Comparison of ENCODE assay signal across 18 cellular contexts in the genomic region with DNA sequence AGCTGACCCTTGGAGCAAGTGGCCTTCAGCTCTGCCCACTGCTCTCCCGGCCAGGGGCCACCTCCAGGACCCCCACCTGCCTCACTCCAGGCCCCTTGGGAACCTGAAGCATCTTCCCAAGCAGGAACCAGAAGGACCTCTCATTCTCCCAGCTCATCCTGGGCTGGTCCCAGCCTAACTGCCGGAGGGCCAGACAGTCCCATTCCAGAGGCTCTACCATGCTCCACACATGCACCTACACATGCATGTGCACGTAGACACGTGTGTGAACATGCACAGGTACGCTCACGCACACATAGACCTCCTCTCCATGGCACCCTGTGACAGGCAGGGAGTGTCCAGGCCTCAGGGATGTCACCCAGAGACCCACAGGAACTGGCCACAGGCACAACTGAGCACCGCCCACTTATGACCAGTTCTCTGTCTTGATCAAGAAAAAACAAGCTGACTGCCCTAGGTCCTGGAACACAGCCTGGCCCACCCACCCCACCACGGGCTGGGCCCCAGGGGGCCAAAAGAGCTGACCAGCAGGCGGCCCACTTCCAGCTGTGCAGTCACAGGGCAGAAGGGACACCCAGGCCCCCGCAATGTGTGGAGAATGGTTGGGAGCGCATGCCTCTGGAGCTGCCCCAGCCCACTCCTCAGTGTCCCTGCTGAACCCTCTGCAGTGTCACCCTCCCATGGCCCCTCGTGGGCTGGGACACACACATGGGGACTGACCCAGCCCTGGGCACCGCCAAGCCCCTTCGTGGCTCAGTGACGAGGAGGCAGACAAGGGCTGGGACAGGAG. TPM values are rescaled to one million over a fixed set of nuclear protein-coding genes. Genes with fewer than 3 reads are reported as not detected.
DNase-seq lines count a peak whose midpoint lies in the region; ATAC-seq, FAIRE-seq and TF ChIP-seq lines count a peak whose summit lies in the region.
"Had no signal": no experiment of that assay in that cellular context is flagged by ENCODE, and none has a peak within 500 bp of the region (broad histone marks: within the 10 kb centered on the region; RNA-seq: fewer than 3 reads in every experiment).

No MANE protein-coding gene starts in this region.

- POLR2A ChIA-PET in H1 (lab: Charles Lee; ENCODE audit: partially characterized antibody), result no interaction called here

- no peak for TF ChIP-seq CTCF in H1 (IDR thresholded peaks at IDR 0.05; ENCODE audit: control extremely low read depth in 1 of 3, insufficient read depth in 1 of 3, low read depth in 1 of 3, low read length in 3 of 3)
- TF ChIP-seq CTCF in mucosa of descending colon (IDR thresholded peaks at IDR 0.05), result no peak
- no peak for TF ChIP-seq CTCF in upper lobe of left lung (IDR thresholded peaks at IDR 0.05)

- no peaks in the 10 kb centered on the region for H3K36me3 ChIP-seq in H1 (ENCODE audit: control insufficient read depth in 2 of 4, insufficient read depth in 4 of 4, low read length in 3 of 4)
- no peaks in the 10 kb centered on the region for H3K36me3 ChIP-seq in mucosa of descending colon (ENCODE audit: low read depth)
- no peaks in the 10 kb centered on the region for H3K36me3 ChIP-seq in upper lobe of left lung

- no peak overlapping the region for H3K9ac ChIP-seq in H1 (replicated peaks in 1 of 4; ENCODE audit: extremely low read depth in 1 of 4, low read depth in 3 of 4, low read length in 3 of 4)

- H2BK120ac ChIP-seq in H1 (replicated peaks; ENCODE audit: low read depth, low read length), result no peak overlapping the region

- TF ChIP-seq POLR2A in H1 (IDR thresholded peaks at IDR 0.05; ENCODE audit: control extremely low read depth in 1 of 2, low read depth in 2 of 2, low read length in 2 of 2) (no peak), upper lobe of left lung (IDR thresholded peaks at IDR 0.05) (no peak)

- H2BK15ac ChIP-seq in H1 (ENCODE audit: low read length), result 0 out of 2 replicates have a peak overlapping the region, but pooled peaks have one; percentile 61

- 83% methylated on average over 11 of the region's 15 CpGs; no CpG with 5 or more reads in 1 of the 2 experiments for WGBS in H1 (ENCODE audit: extremely low coverage in 1 of 2, insufficient coverage in 1 of 2, insufficient read length in 1 of 2, insufficient replicate concordance in 2 of 2, low coverage in 1 of 2, low lambda C conversion rate in 2 of 2, missing lambda C conversion rate in 1 of 2), 2 experiments
- 79 to 88% methylated on average over 8 to 14 of the region's 15 CpGs for WGBS in upper lobe of left lung, 2 donors

- no peak overlapping the region for H2BK20ac ChIP-seq in H1 (ENCODE audit: low read length)

- H2AFZ ChIP-seq in H1 (ENCODE audit: low read length), result no peak overlapping the region

- DNase-seq in activated CD8-positive, alpha-beta memory T cell treated with anti-CD3 and anti-CD28 coated beads for 24 hours, result peak; percentile 50
- no peak for DNase-seq in activated CD8-positive, alpha-beta memory T cell treated with anti-CD3 and anti-CD28 coated beads, Interleukin-2, amount 50 U/mL, for 4 hours
- DNase-seq in H1 (ENCODE audit: low read depth in 1 of 2, low spot score in 2 of 2) (no peak), mucosa of descending colon (peak in 2 of 3 donors; percentile 7 to 35), upper lobe of left lung (peak; percentile 17 to 65), HUDEP-2 (lab: John Stamatoyannopoulos, UW; ENCODE audit: unreplicated experiment in 76 of 76) (no peak), KBM-7 (no peak)
- DNase-seq: COR-L47; effector CD4-positive, alpha-beta T cell; foreskin fibroblast; immature natural killer cell; IMR-90; NCI-H1417 treated with DMSO at 0.1 percent for 48 hours; SIG-M5; small intestine had no signal

- no peak overlapping the region; the same call in 1 of the 2 replicates for H4K8ac ChIP-seq in H1 (ENCODE audit: extremely low read depth, insufficient read depth, low read length)

- H2AK5ac ChIP-seq in H1 (ENCODE audit: low read depth, low read length), result 0 out of 2 replicates have a peak overlapping the region, but pooled peaks have one; percentile 80

- H3K4me1 ChIP-seq in H1 (replicated peaks in 1 of 4; ENCODE audit: control insufficient read depth in 3 of 4, insufficient read depth in 4 of 4, low read length in 3 of 4) (no peaks in the 10 kb centered on the region), mucosa of descending colon (ENCODE audit: low read depth) (no peaks in the 10 kb centered on the region), upper lobe of left lung (no peaks in the 10 kb centered on the region)
- H3K4me1 ChIP-seq: A549 had no signal

- in situ Hi-C loops in KBM-7 (cut with MboI; ENCODE audit: low pct_unique_long_range_greater_than_20kb, low sequenced_read_pairs), result no loop called here

- H3K27me3 ChIP-seq in H1 (replicated peaks in 1 of 4; ENCODE audit: control insufficient read depth in 3 of 4, extremely low read depth in 1 of 4, insufficient read depth in 3 of 4, low read length in 3 of 4) (peaks cover 0 to 4% (median 0%) of the 10 kb centered on the region in 4 experiments; a peak in 1 of 7 replicates), upper lobe of left lung (peaks cover 0 to 1% (median 0%) of the 10 kb centered on the region in 4 donors)

- H3K27ac ChIP-seq in H1 (ENCODE audit: low read depth, low read length), result no peak overlapping the region
- no peak overlapping the region for H3K27ac ChIP-seq in upper lobe of left lung
- H3K27ac ChIP-seq: A549 had no signal

- no peak overlapping the region for H3K4ac ChIP-seq in H1 (replicated peaks; ENCODE audit: insufficient read length, low read depth, low read length)

- no peaks in the 10 kb centered on the region for H3K79me2 ChIP-seq in H1 (ENCODE audit: control insufficient read depth in 1 of 2, insufficient read depth in 2 of 2, low read length in 2 of 2)

- intact Hi-C loops in mucosa of descending colon (cut with DNase I, micrococcal nuclease), result no loop called here

- TF ChIP-seq EP300 in H1 (IDR thresholded peaks at IDR 0.05; ENCODE audit: borderline replicate concordance in 1 of 2, low read depth in 2 of 2, low read length in 2 of 2) (no peak), upper lobe of left lung (IDR thresholded peaks at IDR 0.05) (no peak)

- CTCF ChIA-PET in H1 (lab: Charles Lee; ENCODE audit: partially characterized antibody), result interaction anchor here (0.8 to 1.7 kb wide), 5 partner anchors 8 to 63 kb away, joined by 3 to 7 read pairs (median 3); no protein-coding TSS in a partner anchor

- no peak for TF ChIP-seq RAD21 in H1 (IDR thresholded peaks at IDR 0.05 in 1 of 2, conservative IDR thresholded peaks at IDR 0.05 in 1 of 2; ENCODE audit: low read depth in 2 of 2, low read length in 2 of 2)

- no peak overlapping the region for H3K14ac ChIP-seq in H1 (ENCODE audit: insufficient read length)

- no peak for ATAC-seq in mucosa of descending colon
- peak in 1 of 2 donors; percentile 16 for ATAC-seq in upper lobe of left lung (ENCODE audit: low FRiP score in 2 of 2)
- no peak for ATAC-seq in GM18909 (IDR thresholded peaks at IDR 0.05; ENCODE audit: poor library complexity, unreplicated experiment)
- ATAC-seq: A549 had no signal

- peaks cover 0 to 3% of the 10 kb centered on the region in 2 experiments for H4K20me1 ChIP-seq in H1 (replicated peaks in 1 of 2; ENCODE audit: control insufficient read depth in 1 of 2, insufficient read depth in 2 of 2, low read length in 2 of 2)

- H3K4me3 ChIP-seq in H1 (ENCODE audit: extremely low read depth in 1 of 4, insufficient read depth in 2 of 4, low read depth in 3 of 4, low read length in 4 of 4) (no peak overlapping the region), mucosa of descending colon (no peak overlapping the region), upper lobe of left lung (no peak overlapping the region)
- H3K4me3 ChIP-seq: A549 had no signal

- FAIRE-seq in H1 (lab: Jason Lieb, UNC), result no peak
- FAIRE-seq: A549, small intestine, TTC549 had no signal

- no peak overlapping the region for H3K18ac ChIP-seq in H1 (ENCODE audit: extremely low read depth, low read length)

- H3K79me1 ChIP-seq in H1 (ENCODE audit: low read depth, low read length), result no peaks in the 10 kb centered on the region

- H4K91ac ChIP-seq in H1 (replicated peaks; ENCODE audit: insufficient read length, low read length), result no peak overlapping the region

- H4K5ac ChIP-seq in H1 (ENCODE audit: insufficient read length, low read depth, low read length), result no peak overlapping the region

- no peak overlapping the region for H3K4me2 ChIP-seq in H1 (ENCODE audit: insufficient read depth in 1 of 2, low read depth in 2 of 2, low read length in 2 of 2)
- H3K4me2 ChIP-seq: A549 had no signal

- no peak overlapping the region for H3K56ac ChIP-seq in H1 (replicated peaks; ENCODE audit: insufficient read length, low read depth, low read length)

- no peak overlapping the region for H3K23ac ChIP-seq in H1 (ENCODE audit: insufficient read length)

- H2BK12ac ChIP-seq in H1 (ENCODE audit: low read depth, low read length), result no peak overlapping the region

- H3K23me2 ChIP-seq in H1 (ENCODE audit: low read depth, low read length), result no peaks in the 10 kb centered on the region

- H3K9me3 ChIP-seq in H1 (ENCODE audit: insufficient read depth in 2 of 2, low read depth in 1 of 2, low read length in 1 of 2) (no peaks in the 10 kb centered on the region), mucosa of descending colon (no peaks in the 10 kb centered on the region), upper lobe of left lung (no peaks in the 10 kb centered on the region)
- H3K9me3 ChIP-seq: A549 had no signal

- H2BK5ac ChIP-seq in H1 (ENCODE audit: low read depth, low read length), result no peak overlapping the region

TF ChIP-seq in H1, 55 proteins besides CTCF, POLR2A, EP300 and RAD21:
- TF ChIP-seq CHD1 (IDR thresholded peaks at IDR 0.05; ENCODE audit: low read depth, low read length) (no peak), PHF8 (conservative IDR thresholded peaks at IDR 0.05; ENCODE audit: low read depth, low read length) (no peak), CBX5 (IDR thresholded peaks at IDR 0.05; ENCODE audit: low read depth, low read length) (no peak)

RNA-seq across cellular contexts. Expression of gene CAMK2B, which starts 43.4 kb away (rescaled TPM):
- total RNA-seq in H1 (2021; fragmentation: NEBNext Ultra II Directional; extraction: Animal tissue kit (Norgen Biotek cat#: 25700)), result 0.15 and 0.17 TPM in 2 replicates
- 0.05 and 0.14 TPM in 2 replicates for polyA plus RNA-seq in H1 (2011; rRNA removed)
- polyA plus RNA-seq in H1 (2011; cell fraction: cytosol; rRNA removed), result 0.39 TPM
- 0.23 TPM for polyA plus RNA-seq in H1 (2011; cell fraction: nucleus; rRNA removed)
- polyA plus RNA-seq in H1 (2012, experiment 1 of 2), result 0.04 to 0.09 TPM (median 0.09 TPM) in 3 of 4 replicates, not detected in the other
- polyA plus RNA-seq in H1 (2012, experiment 2 of 2), result not detected
- 0.02 TPM for polyA plus RNA-seq in H1 (2013, experiment 1 of 2)
- 0.02 TPM for polyA plus RNA-seq in H1 (2013, experiment 2 of 2)
- not detected in 2 replicates for polyA minus RNA-seq in H1 (2011; rRNA and poly(A)+ RNA removed)
- not detected for polyA minus RNA-seq in H1 (2011; cell fraction: cytosol; rRNA and poly(A)+ RNA removed)
- polyA minus RNA-seq in H1 (2011; cell fraction: nucleus; rRNA and poly(A)+ RNA removed), result not detected
- total RNA-seq in mucosa of descending colon (1 to 10 TPM in 1 of 3 donors, under 1 TPM in 2; 0.35 to 2.2 (median 0.87) TPM), upper lobe of left lung (1 to 10 TPM in 1 of 6 donors, under 1 TPM in 2, not detected in 3; 0.09 to 1.8 (median 0.27) TPM)
- polyA plus RNA-seq: immature natural killer cell had no signal

Comparison
In these comparisons a context has a peak if more than half of its experiments do, and no peak if none do; other contexts are left out.
1. DNase-seq: peak in activated CD8-positive, alpha-beta memory T cell treated with anti-CD3 and anti-CD28 coated beads for 24 hours (single experiment), mucosa of descending colon (2 of 3) and upper lobe of left lung (2 of 2); none in activated CD8-positive, alpha-beta memory T cell treated with anti-CD3 and anti-CD28 coated beads, Interleukin-2, amount 50 U/mL, for 4 hours (single experiment), H1 (0 of 2), HUDEP-2 (0 of 76) and KBM-7 (single experiment).